Comparison of ENCODE assay signal across 1 cellular context in genomic region chr11:22828373-22828772, GRCh38.
TF ChIP-seq lines count a peak whose summit lies in the region.

No MANE protein-coding gene starts in this region.

TF ChIP-seq in H1, 55 proteins besides CTCF, POLR2A, EP300 and RAD21:
- no peak for TF ChIP-seq NRF1 (IDR thresholded peaks at IDR 0.05; ENCODE audit: low read depth, low read length)
- no peak for TF ChIP-seq ATF3 (IDR thresholded peaks at IDR 0.05; ENCODE audit: insufficient read depth, low read depth, low read length)
- no peak for TF ChIP-seq JUND (IDR thresholded peaks at IDR 0.05; ENCODE audit: low read length)
- TF ChIP-seq ZNF274 (IDR thresholded peaks at IDR 0.05; ENCODE audit: borderline replicate concordance, extremely low read depth, low read length) = no peak
- no peak for TF ChIP-seq CBX5 (IDR thresholded peaks at IDR 0.05; ENCODE audit: low read depth, low read length)
